ENCODE assay signal across 32 cellular contexts in genomic region chr7:101708223-101708622, GRCh38.
"Had no signal": no experiment of that assay in that cellular context is flagged by ENCODE, and none has a peak within 500 bp of the region (broad histone marks: within the 10 kb centered on the region; RNA-seq: fewer than 3 reads in every experiment).

No MANE protein-coding gene starts in this region.

- DNase-seq: activated CD4-positive, alpha-beta T cell treated with anti-CD3 and anti-CD28 coated beads for 36 hours; activated CD4-positive, alpha-beta T cell treated with anti-CD3 and anti-CD28 coated beads, Interleukin-2, amount 10 ng/mL, durations not matched to agents 7 days and 5 days; activated CD4-positive, alpha-beta T cell treated with anti-CD3 and anti-CD28 coated beads, Interleukin-2, amount 50 U/mL, for 48 hours; activated CD8-positive, alpha-beta T cell treated with anti-CD3 and anti-CD28 coated beads, Interleukin-2, amount 10 ng/mL, durations not matched to agents 7 days and 5 days; activated gamma-delta T cell; activated naive CD4-positive, alpha-beta T cell treated with Interleukin-2 at 50 U/mL for 16 hours; activated T-cell treated with anti-CD3 and anti-CD28 coated beads, Interleukin-2, amount 50 U/mL, for 24 hours; amniotic stem cell; aorta; brain microvascular endothelial cell; central memory CD4-positive, alpha-beta T cell; MM.1S; MV-4-11; NCI-H1092; NCI-H1436 treated with DMSO at 0.1 percent for 48 hours; NCI-H1694 treated with DMSO at 0.1 percent for 48 hours; NCI-H2029; NCI-H2171; NCI-H510A; NK-92 treated with Interleukin-12 subunit alpha and Interleukin-12 subunit beta, amount 100 ng/mL, for 24 hours; PC-3; SIG-M5; SW 1271; T-helper 1 cell; T-helper 2 cell; T-helper 9 cell; WERI-Rb-1 had no signal

- ATAC-seq: activated CD4-positive, alpha-beta T cell treated with anti-CD3 and anti-CD28 coated beads for 36 hours; activated CD4-positive, CD25-positive, alpha-beta regulatory T cell treated with anti-CD3 and anti-CD28 coated beads, Interleukin-2, amount 50 U/mL, for 24 hours; activated CD8-positive, alpha-beta T cell treated with anti-CD3 and anti-CD28 coated beads, Interleukin-2, amount 10 ng/mL, durations not matched to agents 7 days and 5 days; PC-3; Right ventricle myocardium inferior had no signal

- H3K9me3 ChIP-seq: Peyer's patch had no signal

- H3K36me3 Mint-ChIP-seq: activated naive CD8-positive, alpha-beta T cell had no signal

- H3K27me3 Mint-ChIP-seq: activated CD4-positive, alpha-beta T cell treated with anti-CD3 and anti-CD28 coated beads for 36 hours; activated naive CD8-positive, alpha-beta T cell; activated T-cell treated with anti-CD3 and anti-CD28 coated beads, Interleukin-2, amount 50 U/mL, for 24 hours had no signal

- H3K4me3 Mint-ChIP-seq: activated CD4-positive, alpha-beta T cell treated with anti-CD3 and anti-CD28 coated beads for 36 hours; activated CD4-positive, alpha-beta T cell treated with anti-CD3 and anti-CD28 coated beads, Interleukin-2, amount 10 ng/mL, durations not matched to agents 7 days and 5 days; activated CD8-positive, alpha-beta T cell treated with anti-CD3 and anti-CD28 coated beads, Interleukin-2, amount 10 ng/mL, durations not matched to agents 7 days and 5 days; activated naive CD8-positive, alpha-beta T cell; activated T-cell treated with anti-CD3 and anti-CD28 coated beads, Interleukin-2, amount 50 U/mL, for 24 hours had no signal

- H3K36me3 ChIP-seq: brain microvascular endothelial cell, Peyer's patch, WERI-Rb-1 had no signal

- H3K27me3 ChIP-seq: Peyer's patch had no signal

- H3K27ac ChIP-seq: brain microvascular endothelial cell, WERI-Rb-1 had no signal

- H3K9me3 Mint-ChIP-seq: activated CD4-positive, alpha-beta T cell treated with anti-CD3 and anti-CD28 coated beads, Interleukin-2, amount 10 ng/mL, durations not matched to agents 7 days and 5 days; activated T-cell treated with anti-CD3 and anti-CD28 coated beads, Interleukin-2, amount 50 U/mL, for 24 hours; activated T-helper 2 cell treated with anti-CD3 and anti-CD28 coated beads, Interferon-gamma antibody, Interleukin-2, Interleukin-4, amounts not matched to agents 10 μg/mL and 5 μg/mL and 100 μg/mL, durations not matched to agents 14 hours and 24 hours and 36 hours had no signal

- H3K4me1 Mint-ChIP-seq: activated CD4-positive, alpha-beta T cell treated with anti-CD3 and anti-CD28 coated beads for 36 hours; activated CD4-positive, alpha-beta T cell treated with anti-CD3 and anti-CD28 coated beads, Interleukin-2, amount 10 ng/mL, durations not matched to agents 7 days and 5 days had no signal

- H3K27ac Mint-ChIP-seq: activated CD4-positive, alpha-beta T cell treated with anti-CD3 and anti-CD28 coated beads for 36 hours; activated CD4-positive, alpha-beta T cell treated with anti-CD3 and anti-CD28 coated beads, Interleukin-2, amount 10 ng/mL, durations not matched to agents 7 days and 5 days; activated CD8-positive, alpha-beta T cell treated with anti-CD3 and anti-CD28 coated beads, Interleukin-2, amount 10 ng/mL, durations not matched to agents 7 days and 5 days; activated naive CD8-positive, alpha-beta T cell; activated T-cell treated with anti-CD3 and anti-CD28 coated beads, Interleukin-2, amount 50 U/mL, for 24 hours; activated T-helper 2 cell treated with anti-CD3 and anti-CD28 coated beads, Interferon-gamma antibody, Interleukin-2, Interleukin-4, amounts not matched to agents 10 μg/mL and 5 μg/mL and 100 μg/mL, durations not matched to agents 14 hours and 24 hours and 36 hours had no signal

- H3K4me3 ChIP-seq: Peyer's patch had no signal
